Comparison of ENCODE assay signal across 27 cellular contexts in genomic region chr6:69665437-69665836, GRCh38.
"Had no signal": no experiment of that assay in that cellular context is flagged by ENCODE, and none has a peak within 500 bp of the region (broad histone marks: within the 10 kb centered on the region; RNA-seq: fewer than 3 reads in every experiment).

No MANE protein-coding gene starts in this region.

- H3K27me3 ChIP-seq: colonic mucosa, esophagus squamous epithelium, gastrocnemius medialis, heart right ventricle, left lung had no signal

- H3K9me3 Mint-ChIP-seq: dendritic cell treated with granulocyte-macrophage colony-stimulating factor and Interleukin-4, amounts not matched to agents 40 ng/mL and 50 ng/mL, for 4 days; effector memory CD8-positive, alpha-beta T cell; endodermal cell; memory B cell had no signal

- H3K27ac ChIP-seq: colonic mucosa, epithelial cell of prostate, esophagus squamous epithelium, gastrocnemius medialis, heart right ventricle, left lung, lower lobe of right lung had no signal

- H3K4me3 Mint-ChIP-seq: dendritic cell treated with granulocyte-macrophage colony-stimulating factor and Interleukin-4, amounts not matched to agents 40 ng/mL and 50 ng/mL, for 4 days; effector memory CD8-positive, alpha-beta T cell; endodermal cell; memory B cell had no signal

- H3K36me3 ChIP-seq: colonic mucosa, gastrocnemius medialis, left lung, lower lobe of right lung had no signal

- H3K27ac Mint-ChIP-seq: dendritic cell treated with granulocyte-macrophage colony-stimulating factor and Interleukin-4, amounts not matched to agents 40 ng/mL and 50 ng/mL, for 4 days; effector memory CD8-positive, alpha-beta T cell; endodermal cell; memory B cell had no signal

- ATAC-seq: effector memory CD8-positive, alpha-beta T cell; esophagus mucosa; gastrocnemius medialis; heart right ventricle; left cardiac atrium; left lung; left ventricle myocardium superior; lower lobe of right lung had no signal

- H3K4me1 Mint-ChIP-seq: endodermal cell had no signal

- FAIRE-seq: endometrium, islet of Langerhans, keratinocyte had no signal

- H3K9me3 ChIP-seq: colonic mucosa, esophagus squamous epithelium, gastrocnemius medialis, heart right ventricle, left lung, lower lobe of right lung had no signal

- H3K4me3 ChIP-seq: colonic mucosa, esophagus squamous epithelium, gastrocnemius medialis, heart right ventricle, left lung, lower lobe of right lung had no signal

- DNase-seq: colonic mucosa; cortex of kidney; effector CD8-positive, alpha-beta T cell; effector memory CD8-positive, alpha-beta T cell; endodermal cell; erythroblast; esophagus squamous epithelium; foreskin fibroblast; foreskin melanocyte; gastrocnemius medialis; glutamatergic neuron; head of caudate nucleus; heart right ventricle; hippocampal formation; left cardiac atrium; left lung; left ventricle myocardium superior; lower lobe of right lung; mesendoderm; midbrain had no signal

- H3K4me1 ChIP-seq: colonic mucosa, esophagus squamous epithelium, gastrocnemius medialis, heart right ventricle, left lung, lower lobe of right lung had no signal
